ENCODE assay signal across 19 cellular contexts in the genomic region with DNA sequence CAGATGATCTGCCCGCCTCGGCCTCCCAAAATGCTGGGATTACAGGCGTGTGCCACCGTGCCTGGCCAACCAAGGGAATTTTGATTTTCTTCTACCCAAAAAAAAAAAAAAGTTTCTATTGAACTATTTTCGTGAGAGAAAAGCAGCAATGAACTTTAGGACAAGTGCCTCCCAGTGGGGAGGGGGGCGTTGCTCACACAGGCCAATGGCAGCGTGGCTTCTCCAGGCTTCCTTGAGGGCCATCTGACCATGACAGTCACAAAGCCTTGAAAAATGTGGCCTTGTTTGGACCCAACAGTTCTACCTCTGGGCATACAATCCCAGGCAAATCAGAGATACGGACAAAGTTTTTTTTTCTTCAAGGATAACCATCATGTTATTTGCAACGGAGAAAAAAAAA. TPM values are rescaled to one million over a fixed set of nuclear protein-coding genes. Genes with fewer than 3 reads are reported as not detected.
DNase-seq lines count a peak whose midpoint lies in the region; ATAC-seq and TF ChIP-seq lines count a peak whose summit lies in the region.
"Had no signal": no experiment of that assay in that cellular context is flagged by ENCODE, and none has a peak within 500 bp of the region (broad histone marks: within the 10 kb centered on the region; RNA-seq: fewer than 3 reads in every experiment).

No MANE protein-coding gene starts in this region.

- TF ChIP-seq POLR2A in gastroesophageal sphincter (IDR thresholded peaks at IDR 0.05): no peak
- TF ChIP-seq POLR2A in testis (IDR thresholded peaks at IDR 0.05): no peak
- TF ChIP-seq POLR2A in breast epithelium (IDR thresholded peaks at IDR 0.05): no peak

- H3K36me3 ChIP-seq in gastroesophageal sphincter (peaks cover 0 to 44% of the 10 kb centered on the region in 2 donors), testis (ENCODE audit: low read depth, missing control alignments) (no peaks in the 10 kb centered on the region), breast epithelium (no peaks in the 10 kb centered on the region)

- intact Hi-C loops in testis (cut with DNase I; ENCODE audit: low total_unique reads): no loop called here
- intact Hi-C loops in breast epithelium (cut with DNase I; ENCODE audit: low total_unique reads): no loop called here

- no peak for TF ChIP-seq EP300 in gastroesophageal sphincter (IDR thresholded peaks at IDR 0.05)

- H3K4me1 ChIP-seq in gastroesophageal sphincter (peaks cover 0 to 94% (median 6%) of the 10 kb centered on the region in 3 donors), testis (peaks cover 7% of the 10 kb centered on the region), breast epithelium (no peaks in the 10 kb centered on the region)
- H3K4me1 ChIP-seq: BE2C had no signal

- H3K27me3 ChIP-seq in gastroesophageal sphincter (no peaks in the 10 kb centered on the region), testis (no peaks in the 10 kb centered on the region), breast epithelium (no peaks in the 10 kb centered on the region)
- H3K27me3 ChIP-seq: BE2C had no signal

- CTCF ChIA-PET in RWPE1 (lab: Yijun Ruan, JAX): interaction anchor here (0.6 kb wide), 1 partner anchor 908 kb away, joined by 3 read pairs; no protein-coding TSS in a partner anchor

- H3K9me3 ChIP-seq in gastroesophageal sphincter (no peaks in the 10 kb centered on the region), testis (no peaks in the 10 kb centered on the region), breast epithelium (no peaks in the 10 kb centered on the region)
- H3K9me3 ChIP-seq: BE2C had no signal

- no peak for DNase-seq in RWPE1 (ENCODE audit: low spot score)
- DNase-seq in testis: peak; percentile 42
- DNase-seq in breast epithelium (ENCODE audit: low spot score in 2 of 2): no peak
- DNase-seq in effector CD4-positive, alpha-beta T cell: no peak
- no peak for DNase-seq in dermis blood vessel endothelial cell
- DNase-seq: ACHN; BE2C; C1 segment of cervical spinal cord; CD4-positive, CD25-positive, alpha-beta regulatory T cell; CD8-positive, alpha-beta memory T cell; COR-L47; DMS 273 treated with DMSO at 0.1 percent for 48 hours; DMS53; DND-41; EL; GOT3; H7 had no signal

- H3K4me3 ChIP-seq in gastroesophageal sphincter: no peak overlapping the region
- no peak overlapping the region for H3K4me3 ChIP-seq in testis
- no peak overlapping the region for H3K4me3 ChIP-seq in breast epithelium
- H3K4me3 ChIP-seq: GM12878 had no signal

- POLR2A ChIA-PET in RWPE1 (lab: Yijun Ruan, JAX; ENCODE audit: low non-redundant PET): no interaction called here

- H3K27ac ChIP-seq in RWPE1 (peak overlapping the region; percentile 44; the same call in 1 of the 2 replicates), gastroesophageal sphincter (peak overlapping the region in 3 of 4 donors; percentile 56 to 70 (median 62)), testis (peak overlapping the region in 1 of 2 donors; percentile 36), breast epithelium (no peak overlapping the region)

- ATAC-seq in gastroesophageal sphincter: no peak
- ATAC-seq: GM12878 had no signal

- WGBS in gastroesophageal sphincter (ENCODE audit: low coverage in 1 of 2), 2 donors: 58% methylated on average over 8 of the region's 9 CpGs; no CpG with 5 or more reads in 1 of the 2 donors
- WGBS in testis, 2 donors: 67 to 77% methylated on average over 9 of the region's 9 CpGs

- no peak for TF ChIP-seq CTCF in RWPE1 (conservative IDR thresholded peaks at IDR 0.05; ENCODE audit: low read depth)
- no peak for TF ChIP-seq CTCF in gastroesophageal sphincter (IDR thresholded peaks at IDR 0.05)
- TF ChIP-seq CTCF in testis (IDR thresholded peaks at IDR 0.05): no peak
- no peak for TF ChIP-seq CTCF in breast epithelium (IDR thresholded peaks at IDR 0.05)

RNA-seq across cellular contexts. Expression of a gene that starts 56.0 kb away (rescaled TPM):
- total RNA-seq in gastroesophageal sphincter: 100 to 1,000 TPM in 3 of 4 donors, 10 to 100 TPM in 1; 87.6 to 218 (median 124) TPM
- 100 to 1,000 TPM; 117 to 128 TPM for total RNA-seq in testis
- polyA plus RNA-seq in testis (ENCODE audit: insufficient read depth, low read depth, low replicate concordance): 56.2 TPM
- total RNA-seq in breast epithelium: 10 to 100 TPM; 32.2 to 72.4 (median 36.9) TPM
- total RNA-seq in dermis blood vessel endothelial cell: 42.5 and 89.4 TPM in 2 replicates

Comparison
In these comparisons a context has a peak if more than half of its experiments do, and no peak if none do; other contexts are left out.
1. H3K27ac ChIP-seq: peak in RWPE1 (single experiment) and gastroesophageal sphincter (3 of 4); none in breast epithelium (0 of 2).